In genomic region chr10:131426530-131426898, GRCh38 we compare ENCODE assay signal across 1 cellular context.
TF ChIP-seq lines count a peak whose summit lies in the region.

No MANE protein-coding gene starts in this region.

TF ChIP-seq in GM23338, 12 proteins besides CTCF, POLR2A, EP300 and RAD21 (continued from another document):
- TF ChIP-seq ZNF462 (CRISPR knock-in tag; IDR thresholded peaks at IDR 0.05) (no peak), JUNB (IDR thresholded peaks at IDR 0.05; ENCODE audit: unreplicated experiment) (no peak), EZH2phosphoT487 (IDR thresholded peaks at IDR 0.05; ENCODE audit: unreplicated experiment) (no peak), ZNF114 (CRISPR knock-in tag; IDR thresholded peaks at IDR 0.05) (no peak), CREB1 (CRISPR knock-in tag; IDR thresholded peaks at IDR 0.05; ENCODE audit: low read depth) (no peak), STAT1 (IDR thresholded peaks at IDR 0.05; ENCODE audit: unreplicated experiment) (no peak), POLR2AphosphoS5 (IDR thresholded peaks at IDR 0.05; ENCODE audit: low read depth) (no peak), NANOG (IDR thresholded peaks at IDR 0.05; ENCODE audit: borderline replicate concordance) (no peak)
- TF ChIP-seq, protein P1, sequence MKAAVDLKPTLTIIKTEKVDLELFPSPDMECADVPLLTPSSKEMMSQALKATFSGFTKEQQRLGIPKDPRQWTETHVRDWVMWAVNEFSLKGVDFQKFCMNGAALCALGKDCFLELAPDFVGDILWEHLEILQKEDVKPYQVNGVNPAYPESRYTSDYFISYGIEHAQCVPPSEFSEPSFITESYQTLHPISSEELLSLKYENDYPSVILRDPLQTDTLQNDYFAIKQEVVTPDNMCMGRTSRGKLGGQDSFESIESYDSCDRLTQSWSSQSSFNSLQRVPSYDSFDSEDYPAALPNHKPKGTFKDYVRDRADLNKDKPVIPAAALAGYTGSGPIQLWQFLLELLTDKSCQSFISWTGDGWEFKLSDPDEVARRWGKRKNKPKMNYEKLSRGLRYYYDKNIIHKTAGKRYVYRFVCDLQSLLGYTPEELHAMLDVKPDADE (IDR thresholded peaks at IDR 0.05) = no peak
